Comparison of ENCODE assay signal across 10 cellular contexts in genomic region chr12:12804432-12804886, GRCh38. TPM values are rescaled to one million over a fixed set of nuclear protein-coding genes. Genes with fewer than 3 reads are reported as not detected.
DNase-seq lines count a peak whose midpoint lies in the region; ATAC-seq and TF ChIP-seq lines count a peak whose summit lies in the region.
"Had no signal": no experiment of that assay in that cellular context is flagged by ENCODE, and none has a peak within 500 bp of the region (broad histone marks: within the 10 kb centered on the region; RNA-seq: fewer than 3 reads in every experiment).

No MANE protein-coding gene starts in this region.

- DNase-seq in AG04450 (ENCODE audit: low read depth, low spot score) (peak; percentile 69), GM23248 (peak; percentile 96), left lung (no peak), NCI-H446 treated with DMSO at 0.1 percent for 48 hours (lab: John Stamatoyannopoulos, UW) (no peak), midbrain (lab: John Stamatoyannopoulos, UW) (no peak), NCI-H69 (lab: John Stamatoyannopoulos, UW) (no peak)
- DNase-seq in activated naive CD8-positive, alpha-beta T cell treated with anti-CD3 and anti-CD28 coated beads, Interleukin-2, amount 10 ng/mL, durations not matched to agents 7 days and 5 days, result no peak
- DNase-seq: GDM1, NCI-H345 had no signal

- H3K4me3 Mint-ChIP-seq in activated naive CD8-positive, alpha-beta T cell treated with anti-CD3 and anti-CD28 coated beads, Interleukin-2, amount 10 ng/mL, durations not matched to agents 7 days and 5 days, result no peak overlapping the region

- intact Hi-C loops in left lung (cut with DNase I), result no loop called here

- H4K20me1 ChIP-seq in GM23248 (ENCODE audit: insufficient read depth), result no peaks in the 10 kb centered on the region

- ATAC-seq in activated naive CD8-positive, alpha-beta T cell treated with anti-CD3 and anti-CD28 coated beads, Interleukin-2, amount 10 ng/mL, durations not matched to agents 7 days and 5 days (ENCODE audit: low read depth), result no peak
- ATAC-seq in left lung (peak; percentile 52), GM21786 (IDR thresholded peaks at IDR 0.05; ENCODE audit: unreplicated experiment) (no peak)

- H2AFZ ChIP-seq in GM23248, result no peak overlapping the region

- peaks cover 10% of the 10 kb centered on the region for H3K36me3 Mint-ChIP-seq in activated naive CD8-positive, alpha-beta T cell treated with anti-CD3 and anti-CD28 coated beads, Interleukin-2, amount 10 ng/mL, durations not matched to agents 7 days and 5 days

- TF ChIP-seq CTCF in AG04450 (IDR thresholded peaks at IDR 0.05; ENCODE audit: low read depth, low read length) (no peak), left lung (IDR thresholded peaks at IDR 0.05) (no peak)

- peaks cover 57% of the 10 kb centered on the region for H3K4me1 ChIP-seq in GM23248 (ENCODE audit: insufficient read depth)
- H3K4me1 ChIP-seq in left lung, result peaks cover 0 to 41% of the 10 kb centered on the region in 2 donors

- H3K79me2 ChIP-seq in GM23248 (ENCODE audit: insufficient read depth), result no peaks in the 10 kb centered on the region

- H3K4me1 Mint-ChIP-seq in activated naive CD8-positive, alpha-beta T cell treated with anti-CD3 and anti-CD28 coated beads, Interleukin-2, amount 10 ng/mL, durations not matched to agents 7 days and 5 days, result peaks cover 64% of the 10 kb centered on the region

- no peaks in the 10 kb centered on the region for H3K9me2 ChIP-seq in GM23248 (ENCODE audit: insufficient read depth)

- peaks cover 6% of the 10 kb centered on the region for H3K9me3 Mint-ChIP-seq in activated naive CD8-positive, alpha-beta T cell treated with anti-CD3 and anti-CD28 coated beads, Interleukin-2, amount 10 ng/mL, durations not matched to agents 7 days and 5 days

- H3K27ac ChIP-seq in AG04450 (ENCODE audit: low read depth, low read length) (peak overlapping the region; percentile 87), GM23248 (peak overlapping the region; percentile 87), left lung (peak overlapping the region; percentile 46 to 60)

- H3K27ac Mint-ChIP-seq in activated naive CD8-positive, alpha-beta T cell treated with anti-CD3 and anti-CD28 coated beads, Interleukin-2, amount 10 ng/mL, durations not matched to agents 7 days and 5 days, result peak overlapping the region; percentile 7

- in situ Hi-C loops in GM23248 (cut with MboI), result no loop called here

- H3K36me3 ChIP-seq in GM23248 (ENCODE audit: low read depth) (no peaks in the 10 kb centered on the region), left lung (no peaks in the 10 kb centered on the region)

- H3K27me3 ChIP-seq in AG04450 (ENCODE audit: control insufficient read depth, insufficient read depth, low read length) (no peaks in the 10 kb centered on the region), GM23248 (replicated peaks; ENCODE audit: insufficient read depth) (no peaks in the 10 kb centered on the region), left lung (no peaks in the 10 kb centered on the region)

- H3K9me3 ChIP-seq in AG04450 (ENCODE audit: control insufficient read depth, insufficient read depth, low read length) (no peaks in the 10 kb centered on the region), GM23248 (ENCODE audit: low read depth) (no peaks in the 10 kb centered on the region), left lung (no peaks in the 10 kb centered on the region)

- 14 to 15% methylated on average over 6 of the region's 6 CpGs for WGBS in GM23248 (ENCODE audit: low coverage in 1 of 2, low lambda C conversion rate in 2 of 2, missing lambda C conversion rate in 2 of 2), 2 experiments

- H3K27me3 Mint-ChIP-seq in activated naive CD8-positive, alpha-beta T cell treated with anti-CD3 and anti-CD28 coated beads, Interleukin-2, amount 10 ng/mL, durations not matched to agents 7 days and 5 days, result peaks cover 2% of the 10 kb centered on the region

- POLR2A ChIA-PET in AG04450 (lab: Yijun Ruan, JAX), result interaction anchor here (0.6 to 1.3 kb wide), 4 partner anchors 18 to 375 kb away, joined by 3 to 4 read pairs (median 3); no protein-coding TSS in a partner anchor
- POLR2A ChIA-PET in activated naive CD8-positive, alpha-beta T cell treated with anti-CD3 and anti-CD28 coated beads, Interleukin-2, amount 10 ng/mL, durations not matched to agents 7 days and 5 days (lab: Charles Lee), result interaction anchor here (1.5 to 2.2 kb wide), 3 partner anchors 9 to 17 kb away, joined by 3 to 11 read pairs (median 10); partner anchors contain the start of gene DDX47

- CTCF ChIA-PET in AG04450 (lab: Charles Lee), result interaction anchor here (0.6 to 4.4 kb wide), 4 partner anchors 9 to 428 kb away, joined by 3 to 33 read pairs (median 5); no protein-coding TSS in a partner anchor

- H3K4me2 ChIP-seq in GM23248 (ENCODE audit: unreplicated experiment), result peak overlapping the region; percentile 63

- H3K4me3 ChIP-seq in AG04450 (ENCODE audit: low read depth, low read length) (no peak overlapping the region), GM23248 (peak overlapping the region; percentile 28), left lung (no peak overlapping the region)

- peak overlapping the region; percentile 65 for H3K9ac ChIP-seq in GM23248

- H3F3A ChIP-seq in GM23248 (ENCODE audit: insufficient read depth), result peaks cover 56% of the 10 kb centered on the region

RNA-seq across cellular contexts. Expression of gene DDX47, which starts 8.7 kb away (rescaled TPM):
- 91.3 and 113 TPM in 2 replicates for polyA plus RNA-seq in AG04450 (2011; rRNA removed)
- polyA minus RNA-seq in AG04450 (2011; rRNA and poly(A)+ RNA removed), result 58.5 and 70.0 TPM in 2 replicates
- 124 and 132 TPM in 2 replicates for total RNA-seq in GM23248 (2014; rRNA removed; shearing (Covaris generic))
- polyA plus RNA-seq in GM23248 (2016; fragmentation: Nextera tagmentation; extraction: Ambion mirVana), result 119 and 123 TPM in 2 replicates
- total RNA-seq in activated naive CD8-positive, alpha-beta T cell treated with anti-CD3 and anti-CD28 coated beads, Interleukin-2, amount 10 ng/mL, durations not matched to agents 7 days and 5 days, result 10 to 100 TPM; 56.3 to 60.8 TPM
- 10 to 100 TPM; 44.0 to 48.6 TPM for total RNA-seq in left lung

RNA-seq across cellular contexts. Expression of gene APOLD1, which starts 19.0 kb away (rescaled TPM):
- polyA plus RNA-seq in AG04450 (2011; rRNA removed) (2.2 and 2.6 TPM in 2 replicates), GM23248 (2016; fragmentation: Nextera tagmentation; extraction: Ambion mirVana) (3.4 and 3.8 TPM in 2 replicates)
- polyA minus RNA-seq in AG04450 (2011; rRNA and poly(A)+ RNA removed), result 1.7 and 2.4 TPM in 2 replicates
- total RNA-seq in GM23248 (2014; rRNA removed; shearing (Covaris generic)), result 5.2 and 5.4 TPM in 2 replicates
- total RNA-seq in activated naive CD8-positive, alpha-beta T cell treated with anti-CD3 and anti-CD28 coated beads, Interleukin-2, amount 10 ng/mL, durations not matched to agents 7 days and 5 days, result 10 to 100 TPM; 10.3 to 12.1 TPM
- total RNA-seq in left lung, result 1 to 10 TPM; 7.3 to 8.9 TPM

Comparison
In these comparisons a context has a peak if more than half of its experiments do, and no peak if none do; other contexts are left out.
1. DNase-seq: peak in AG04450 (single experiment) and GM23248 (single experiment); none in activated naive CD8-positive, alpha-beta T cell treated with anti-CD3 and anti-CD28 coated beads, Interleukin-2, amount 10 ng/mL, durations not matched to agents 7 days and 5 days (single experiment), left lung (0 of 2), NCI-H446 treated with DMSO at 0.1 percent for 48 hours (single experiment), midbrain (single experiment) and NCI-H69 (single experiment).
2. Peak in every context shown above with its lines, with median percentiles within 50 percentile points of each other: H3K27ac ChIP-seq.